In genomic region chr4:98599617-98600016, GRCh38 we compare ENCODE assay signal across 2 cellular contexts.
TF ChIP-seq lines count a peak whose summit lies in the region.

No MANE protein-coding gene starts in this region.

TF ChIP-seq in SK-N-SH treated with all-trans-retinoic acid at 6 μM for 48 hours, 23 proteins besides CTCF, POLR2A, EP300 and RAD21 (continued from another document):
- TF ChIP-seq POU6F1 (CRISPR knock-in tag; IDR thresholded peaks at IDR 0.05; ENCODE audit: borderline replicate concordance, low read depth) (no peak), GLIS3 (CRISPR knock-in tag; IDR thresholded peaks at IDR 0.05) (no peak), TSHZ2 (CRISPR knock-in tag; IDR thresholded peaks at IDR 0.05) (no peak), ZFP3 (CRISPR knock-in tag; IDR thresholded peaks at IDR 0.05) (no peak)

TF ChIP-seq in SK-N-SH, 30 proteins besides CTCF, POLR2A, EP300 and RAD21 (continued from another document):
- TF ChIP-seq REST (IDR thresholded peaks at IDR 0.05; ENCODE audit: low read depth, low read length) (no peak), GATA2 (CRISPR knock-in tag; IDR thresholded peaks at IDR 0.05) (no peak), YY1 (IDR thresholded peaks at IDR 0.05; ENCODE audit: low read depth) (no peak), MEF2A (IDR thresholded peaks at IDR 0.05; ENCODE audit: borderline replicate concordance, low read depth) (no peak), SMC3 (IDR thresholded peaks at IDR 0.05; ENCODE audit: low read depth, low read length) (no peak), TEAD4 (IDR thresholded peaks at IDR 0.05; ENCODE audit: borderline replicate concordance, insufficient read depth) (no peak), CHD2 (IDR thresholded peaks at IDR 0.05; ENCODE audit: low read length, partially characterized antibody) (no peak), TAF1 (IDR thresholded peaks at IDR 0.05; ENCODE audit: borderline replicate concordance, low read depth, low read length) (no peak), RCOR1 (IDR thresholded peaks at IDR 0.05; ENCODE audit: low read length) (no peak), FOXJ3 (CRISPR knock-in tag; IDR thresholded peaks at IDR 0.05) (no peak), RFX5 (IDR thresholded peaks at IDR 0.05; ENCODE audit: low read length) (no peak), TCF12 (IDR thresholded peaks at IDR 0.05) (no peak), PBX3 (IDR thresholded peaks at IDR 0.05) (no peak)
